In the genomic region with DNA sequence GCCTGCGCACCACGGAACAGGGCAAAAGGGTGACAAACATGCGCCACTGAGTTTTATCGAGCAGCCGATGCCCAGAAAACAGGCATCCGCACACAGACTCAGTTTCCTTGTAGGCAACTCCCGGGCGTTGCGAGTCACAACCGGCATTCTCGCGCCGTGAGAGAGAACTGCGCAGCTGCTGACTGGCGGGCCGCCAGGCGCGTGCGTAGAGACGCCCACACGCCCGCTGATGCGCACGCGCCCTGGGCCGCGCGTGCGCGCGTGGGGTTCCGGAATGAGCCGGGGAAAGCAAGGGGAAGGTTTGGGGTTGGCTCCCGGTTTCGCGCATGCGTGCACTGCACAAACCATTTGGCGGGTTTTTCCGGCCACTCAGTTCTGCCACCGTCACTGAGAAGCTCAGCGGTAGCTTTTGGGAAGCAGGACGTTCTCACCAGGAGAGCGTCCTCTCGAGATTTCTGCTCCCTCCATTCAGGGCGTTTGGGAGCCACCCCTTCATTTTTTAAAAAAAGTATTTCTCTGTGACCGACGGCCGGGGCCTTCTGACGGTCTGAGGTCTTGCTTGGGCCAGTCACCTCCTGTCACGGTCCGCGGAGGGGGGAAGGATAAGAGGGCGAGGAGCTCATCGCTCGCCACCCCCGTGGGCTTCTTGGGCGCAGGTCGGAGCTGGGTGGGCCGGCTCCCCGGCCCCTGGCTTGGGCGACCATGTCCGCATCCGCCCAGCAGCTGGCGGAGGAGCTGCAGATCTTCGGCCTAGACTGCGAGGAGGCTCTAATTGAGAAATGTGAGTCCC, we compare ENCODE assay signal across 1 cellular context.
A peak's percentile ranks its signal among the peaks of the same experiment; 100 is the strongest.
TF ChIP-seq lines count a peak whose summit lies in the region.

Gene POLA2 (plus strand): TSS at position 372 of the 790 bp plus-strand sequence. CDS start 331 bp downstream, at position 703.

TF ChIP-seq in HepG2, 621 proteins besides CTCF, POLR2A, EP300 and RAD21 (continued from another document and continues in another):
- TF ChIP-seq, protein P1, sequence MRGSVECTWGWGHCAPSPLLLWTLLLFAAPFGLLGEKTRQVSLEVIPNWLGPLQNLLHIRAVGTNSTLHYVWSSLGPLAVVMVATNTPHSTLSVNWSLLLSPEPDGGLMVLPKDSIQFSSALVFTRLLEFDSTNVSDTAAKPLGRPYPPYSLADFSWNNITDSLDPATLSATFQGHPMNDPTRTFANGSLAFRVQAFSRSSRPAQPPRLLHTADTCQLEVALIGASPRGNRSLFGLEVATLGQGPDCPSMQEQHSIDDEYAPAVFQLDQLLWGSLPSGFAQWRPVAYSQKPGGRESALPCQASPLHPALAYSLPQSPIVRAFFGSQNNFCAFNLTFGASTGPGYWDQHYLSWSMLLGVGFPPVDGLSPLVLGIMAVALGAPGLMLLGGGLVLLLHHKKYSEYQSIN (CRISPR knock-in tag; IDR thresholded peaks at IDR 0.05; ENCODE audit: borderline replicate concordance), result no peak
- TF ChIP-seq YEATS2 (CRISPR knock-in tag; IDR thresholded peaks at IDR 0.05; ENCODE audit: borderline replicate concordance) (peak; percentile 86), GZF1 (CRISPR knock-in tag; IDR thresholded peaks at IDR 0.05) (no peak), HES4 (CRISPR knock-in tag; IDR thresholded peaks at IDR 0.05; ENCODE audit: borderline replicate concordance) (no peak), ZNF10 (CRISPR knock-in tag; IDR thresholded peaks at IDR 0.05; ENCODE audit: borderline replicate concordance, low read depth) (no peak), ZNF230 (CRISPR knock-in tag; IDR thresholded peaks at IDR 0.05) (0 out of 2 replicates have a peak, but pooled peaks have one; percentile 81), GMEB2 (CRISPR knock-in tag; IDR thresholded peaks at IDR 0.05; ENCODE audit: low read depth) (peak; percentile 62; the same call in 1 of the 2 replicates), ZSCAN22 (CRISPR knock-in tag; IDR thresholded peaks at IDR 0.05) (no peak), NFE2L1 (CRISPR knock-in tag; IDR thresholded peaks at IDR 0.05; ENCODE audit: borderline replicate concordance) (no peak), ZNF3 (CRISPR knock-in tag; IDR thresholded peaks at IDR 0.05) (no peak), MYC (CRISPR knock-in tag; IDR thresholded peaks at IDR 0.05; ENCODE audit: borderline replicate concordance) (peak; percentile 73; the same call in 1 of the 2 replicates), IKZF4 (CRISPR knock-in tag; IDR thresholded peaks at IDR 0.05; ENCODE audit: borderline replicate concordance, low read depth, not compliant biosample characterization) (no peak), ATF4 (CRISPR knock-in tag; IDR thresholded peaks at IDR 0.05) (no peak), ELK4 (CRISPR knock-in tag; IDR thresholded peaks at IDR 0.05; ENCODE audit: borderline replicate concordance) (no peak), ZNF543 (CRISPR knock-in tag; IDR thresholded peaks at IDR 0.05) (0 out of 2 replicates have a peak, but pooled peaks have one; percentile 33), ZXDC (CRISPR knock-in tag; IDR thresholded peaks at IDR 0.05) (peak; percentile 72; the same call in 1 of the 2 replicates), WIZ (CRISPR knock-in tag; IDR thresholded peaks at IDR 0.05) (no peak), ZFX (CRISPR knock-in tag; IDR thresholded peaks at IDR 0.05; ENCODE audit: low read depth) (peak; percentile 59), DPF2 (CRISPR knock-in tag; IDR thresholded peaks at IDR 0.05; ENCODE audit: borderline replicate concordance, low read depth) (no peak), NFYB (CRISPR knock-in tag; IDR thresholded peaks at IDR 0.05) (peak; percentile 51), ZNF33B (CRISPR knock-in tag; IDR thresholded peaks at IDR 0.05) (peak; percentile 4; the same call in 1 of the 2 replicates)
- TF ChIP-seq, protein P2, sequence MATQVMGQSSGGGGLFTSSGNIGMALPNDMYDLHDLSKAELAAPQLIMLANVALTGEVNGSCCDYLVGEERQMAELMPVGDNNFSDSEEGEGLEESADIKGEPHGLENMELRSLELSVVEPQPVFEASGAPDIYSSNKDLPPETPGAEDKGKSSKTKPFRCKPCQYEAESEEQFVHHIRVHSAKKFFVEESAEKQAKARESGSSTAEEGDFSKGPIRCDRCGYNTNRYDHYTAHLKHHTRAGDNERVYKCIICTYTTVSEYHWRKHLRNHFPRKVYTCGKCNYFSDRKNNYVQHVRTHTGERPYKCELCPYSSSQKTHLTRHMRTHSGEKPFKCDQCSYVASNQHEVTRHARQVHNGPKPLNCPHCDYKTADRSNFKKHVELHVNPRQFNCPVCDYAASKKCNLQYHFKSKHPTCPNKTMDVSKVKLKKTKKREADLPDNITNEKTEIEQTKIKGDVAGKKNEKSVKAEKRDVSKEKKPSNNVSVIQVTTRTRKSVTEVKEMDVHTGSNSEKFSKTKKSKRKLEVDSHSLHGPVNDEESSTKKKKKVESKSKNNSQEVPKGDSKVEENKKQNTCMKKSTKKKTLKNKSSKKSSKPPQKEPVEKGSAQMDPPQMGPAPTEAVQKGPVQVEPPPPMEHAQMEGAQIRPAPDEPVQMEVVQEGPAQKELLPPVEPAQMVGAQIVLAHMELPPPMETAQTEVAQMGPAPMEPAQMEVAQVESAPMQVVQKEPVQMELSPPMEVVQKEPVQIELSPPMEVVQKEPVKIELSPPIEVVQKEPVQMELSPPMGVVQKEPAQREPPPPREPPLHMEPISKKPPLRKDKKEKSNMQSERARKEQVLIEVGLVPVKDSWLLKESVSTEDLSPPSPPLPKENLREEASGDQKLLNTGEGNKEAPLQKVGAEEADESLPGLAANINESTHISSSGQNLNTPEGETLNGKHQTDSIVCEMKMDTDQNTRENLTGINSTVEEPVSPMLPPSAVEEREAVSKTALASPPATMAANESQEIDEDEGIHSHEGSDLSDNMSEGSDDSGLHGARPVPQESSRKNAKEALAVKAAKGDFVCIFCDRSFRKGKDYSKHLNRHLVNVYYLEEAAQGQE (IDR thresholded peaks at IDR 0.05; ENCODE audit: borderline replicate concordance in 1 of 2, low read depth in 1 of 2, low read length in 2 of 2), result peak in 1 of 2 experiments; percentile 30; a peak in 1 of 4 replicates
- TF ChIP-seq, protein P3, sequence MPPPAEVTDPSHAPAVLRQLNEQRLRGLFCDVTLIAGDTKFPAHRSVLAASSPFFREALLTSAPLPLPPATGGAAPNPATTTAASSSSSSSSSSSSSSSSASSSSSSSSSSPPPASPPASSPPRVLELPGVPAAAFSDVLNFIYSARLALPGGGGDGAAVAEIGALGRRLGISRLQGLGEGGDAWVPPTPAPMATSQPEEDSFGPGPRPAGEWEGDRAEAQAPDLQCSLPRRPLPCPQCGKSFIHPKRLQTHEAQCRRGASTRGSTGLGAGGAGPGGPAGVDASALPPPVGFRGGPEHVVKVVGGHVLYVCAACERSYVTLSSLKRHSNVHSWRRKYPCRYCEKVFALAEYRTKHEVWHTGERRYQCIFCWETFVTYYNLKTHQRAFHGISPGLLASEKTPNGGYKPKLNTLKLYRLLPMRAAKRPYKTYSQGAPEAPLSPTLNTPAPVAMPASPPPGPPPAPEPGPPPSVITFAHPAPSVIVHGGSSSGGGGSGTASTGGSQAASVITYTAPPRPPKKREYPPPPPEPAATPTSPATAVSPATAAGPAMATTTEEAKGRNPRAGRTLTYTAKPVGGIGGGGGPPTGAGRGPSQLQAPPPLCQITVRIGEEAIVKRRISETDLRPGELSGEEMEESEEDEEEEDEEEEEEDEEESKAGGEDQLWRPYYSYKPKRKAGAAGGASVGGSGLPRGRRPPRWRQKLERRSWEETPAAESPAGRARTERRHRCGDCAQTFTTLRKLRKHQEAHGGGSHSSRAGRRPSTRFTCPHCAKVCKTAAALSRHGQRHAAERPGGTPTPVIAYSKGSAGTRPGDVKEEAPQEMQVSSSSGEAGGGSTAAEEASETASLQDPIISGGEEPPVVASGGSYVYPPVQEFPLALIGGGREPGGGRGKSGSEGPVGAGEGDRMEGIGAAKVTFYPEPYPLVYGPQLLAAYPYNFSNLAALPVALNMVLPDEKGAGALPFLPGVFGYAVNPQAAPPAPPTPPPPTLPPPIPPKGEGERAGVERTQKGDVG (CRISPR knock-in tag; IDR thresholded peaks at IDR 0.05; ENCODE audit: borderline replicate concordance), result 0 out of 2 replicates have a peak, but pooled peaks have one; percentile 15
- TF ChIP-seq, protein P4, sequence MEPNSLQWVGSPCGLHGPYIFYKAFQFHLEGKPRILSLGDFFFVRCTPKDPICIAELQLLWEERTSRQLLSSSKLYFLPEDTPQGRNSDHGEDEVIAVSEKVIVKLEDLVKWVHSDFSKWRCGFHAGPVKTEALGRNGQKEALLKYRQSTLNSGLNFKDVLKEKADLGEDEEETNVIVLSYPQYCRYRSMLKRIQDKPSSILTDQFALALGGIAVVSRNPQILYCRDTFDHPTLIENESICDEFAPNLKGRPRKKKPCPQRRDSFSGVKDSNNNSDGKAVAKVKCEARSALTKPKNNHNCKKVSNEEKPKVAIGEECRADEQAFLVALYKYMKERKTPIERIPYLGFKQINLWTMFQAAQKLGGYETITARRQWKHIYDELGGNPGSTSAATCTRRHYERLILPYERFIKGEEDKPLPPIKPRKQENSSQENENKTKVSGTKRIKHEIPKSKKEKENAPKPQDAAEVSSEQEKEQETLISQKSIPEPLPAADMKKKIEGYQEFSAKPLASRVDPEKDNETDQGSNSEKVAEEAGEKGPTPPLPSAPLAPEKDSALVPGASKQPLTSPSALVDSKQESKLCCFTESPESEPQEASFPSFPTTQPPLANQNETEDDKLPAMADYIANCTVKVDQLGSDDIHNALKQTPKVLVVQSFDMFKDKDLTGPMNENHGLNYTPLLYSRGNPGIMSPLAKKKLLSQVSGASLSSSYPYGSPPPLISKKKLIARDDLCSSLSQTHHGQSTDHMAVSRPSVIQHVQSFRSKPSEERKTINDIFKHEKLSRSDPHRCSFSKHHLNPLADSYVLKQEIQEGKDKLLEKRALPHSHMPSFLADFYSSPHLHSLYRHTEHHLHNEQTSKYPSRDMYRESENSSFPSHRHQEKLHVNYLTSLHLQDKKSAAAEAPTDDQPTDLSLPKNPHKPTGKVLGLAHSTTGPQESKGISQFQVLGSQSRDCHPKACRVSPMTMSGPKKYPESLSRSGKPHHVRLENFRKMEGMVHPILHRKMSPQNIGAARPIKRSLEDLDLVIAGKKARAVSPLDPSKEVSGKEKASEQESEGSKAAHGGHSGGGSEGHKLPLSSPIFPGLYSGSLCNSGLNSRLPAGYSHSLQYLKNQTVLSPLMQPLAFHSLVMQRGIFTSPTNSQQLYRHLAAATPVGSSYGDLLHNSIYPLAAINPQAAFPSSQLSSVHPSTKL (CRISPR knock-in tag; IDR thresholded peaks at IDR 0.05), result no peak; the same call in none of the 2 replicates
